ENCODE assay signal across 34 cellular contexts in genomic region chr13:95307507-95307906, GRCh38.
"Had no signal": no experiment of that assay in that cellular context is flagged by ENCODE, and none has a peak within 500 bp of the region (broad histone marks: within the 10 kb centered on the region; RNA-seq: fewer than 3 reads in every experiment).

No MANE protein-coding gene starts in this region.

- H3K4me3 ChIP-seq: MG63 had no signal

- DNase-seq: Karpas-422, Kasumi-1, MG63, MM.1S, MV-4-11, NCI-H1048, NCI-H1092, NCI-H1092 treated with DMSO at 0.1 percent for 48 hours, NCI-H1105, NCI-H1105 treated with DMSO at 0.1 percent for 48 hours, NCI-H1417, NCI-H1417 treated with DMSO at 0.1 percent for 48 hours, NCI-H1436, NCI-H1436 treated with DMSO at 0.1 percent for 48 hours, NCI-H146, NCI-H1694, NCI-H1694 treated with DMSO at 0.1 percent for 48 hours, NCI-H187, NCI-H187 treated with DMSO at 0.1 percent for 48 hours, NCI-H1930, NCI-H2029, NCI-H2029 treated with DMSO at 0.1 percent for 48 hours, NCI-H2081, NCI-H2081 treated with DMSO at 0.1 percent for 48 hours, NCI-H2107, NCI-H2171, NCI-H2171 treated with DMSO at 0.1 percent for 48 hours, NCI-H2227 treated with DMSO at 0.1 percent for 48 hours, NCI-H226, NCI-H345, NCI-H446, NCI-H446 treated with DMSO at 0.1 percent for 48 hours, NCI-H510A, NCI-H510A treated with DMSO at 0.1 percent for 48 hours had no signal

- H3K9me3 ChIP-seq: MG63 had no signal

- H3K27me3 ChIP-seq: MG63 had no signal

- H3K36me3 ChIP-seq: MG63 had no signal
